28 cellular contexts compared by ENCODE assay signal in the genomic region with DNA sequence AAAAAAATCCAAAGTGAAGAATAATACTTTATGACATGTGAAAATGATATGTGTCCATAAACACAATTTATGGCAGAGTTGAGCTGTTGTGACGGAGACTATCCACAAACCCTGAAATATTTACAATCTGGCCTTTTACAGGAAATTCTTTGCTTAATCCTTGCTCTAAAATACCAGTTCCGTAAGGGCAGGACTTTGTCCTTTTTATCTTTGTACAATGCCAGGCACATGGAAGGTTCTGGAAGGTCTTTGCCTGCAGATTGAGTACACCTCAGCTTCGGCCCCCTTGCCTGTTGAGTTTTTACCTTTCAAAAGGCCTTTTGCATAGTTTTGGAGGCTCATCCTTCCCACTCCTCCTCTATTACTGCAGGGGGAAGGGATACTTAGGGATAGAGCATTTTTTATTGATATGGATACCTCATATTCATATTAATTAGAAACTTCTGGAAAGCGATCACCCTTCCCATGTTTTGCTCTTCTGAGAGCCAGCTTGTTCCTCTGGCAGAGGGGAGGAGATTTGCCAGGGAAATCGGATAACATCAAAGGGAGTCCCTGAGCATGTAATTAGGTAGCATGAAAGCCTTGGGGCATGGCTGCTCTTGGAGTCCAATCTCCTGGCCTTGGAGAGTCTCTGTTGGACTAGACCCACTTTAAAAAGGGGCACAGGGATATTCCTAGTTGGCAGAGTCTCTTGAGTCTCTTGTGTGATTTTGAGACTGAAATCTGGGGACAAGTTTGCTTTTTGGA.
"Had no signal": no experiment of that assay in that cellular context is flagged by ENCODE, and none has a peak within 500 bp of the region (broad histone marks: within the 10 kb centered on the region; RNA-seq: fewer than 3 reads in every experiment).

No MANE protein-coding gene starts in this region.

- H3K27ac ChIP-seq: coronary artery, esophagus muscularis mucosa, heart right ventricle, prostate gland, right atrium auricular region, testis, tibial artery had no signal

- H3K27me3 ChIP-seq: right atrium auricular region, testis, tibial artery had no signal

- H3K36me3 ChIP-seq: esophagus muscularis mucosa, heart right ventricle, prostate gland, right atrium auricular region, tibial artery had no signal

- H3K9me3 ChIP-seq: mucosa of descending colon, prostate gland, testis, tibial artery had no signal

- H3K4me2 ChIP-seq: smooth muscle cell had no signal

- H3K4me1 ChIP-seq: esophagus muscularis mucosa, heart right ventricle, prostate gland, right atrium auricular region, testis had no signal

- DNase-seq: dermis blood vessel endothelial cell; effector memory CD4-positive, alpha-beta T cell; foreskin melanocyte; glutamatergic neuron; heart right ventricle; hypothalamus; immature natural killer cell; islet precursor cell; kidney glomerular epithelial cell; left colon; mesenchymal stem cell; mucosa of descending colon; naive thymus-derived CD4-positive, alpha-beta T cell; nephron progenitor cell; nucleus accumbens; stimulated activated CD4-positive, alpha-beta T cell treated with anti-CD3 and anti-CD28 coated beads, Interleukin-2, amount 100 ng/mL, for 24 hours; stimulated activated CD4-positive, alpha-beta T cell treated with anti-CD3 and anti-CD28 coated beads, Interleukin-4, amount 100 ng/mL, for 24 hours; stimulated activated naive CD4-positive, alpha-beta T cell treated with Interleukin-2 at 50 U/mL for 16 hours; substantia nigra; testis; tibial artery had no signal

- ATAC-seq: heart right ventricle; left colon; mucosa of descending colon; naive thymus-derived CD4-positive, alpha-beta T cell; sciatic nerve; stimulated activated effector memory CD8-positive, alpha-beta T cell treated with anti-CD3 and anti-CD28 coated beads, Interleukin-12 subunit alpha, Interleukin-12 subunit beta, amount 100 ng/mL, for 72 hours had no signal

- H3K4me3 ChIP-seq: coronary artery, esophagus muscularis mucosa, heart right ventricle, mucosa of descending colon, prostate gland, right atrium auricular region, smooth muscle cell, testis, tibial artery had no signal
